ENCODE assay signal across 8 cellular contexts in genomic region chr16:74296120-74296464, GRCh38. TPM values are rescaled to one million over a fixed set of nuclear protein-coding genes. Genes with fewer than 3 reads are reported as not detected.
A peak's percentile ranks its signal among the peaks of the same experiment; 100 is the strongest.
DNase-seq lines count a peak whose midpoint lies in the region; ATAC-seq and TF ChIP-seq lines count a peak whose summit lies in the region.

No MANE protein-coding gene starts in this region.

- H3K4me1 Mint-ChIP-seq in activated naive CD8-positive, alpha-beta T cell treated with anti-CD3 and anti-CD28 coated beads, Interleukin-2, amount 10 ng/mL, durations not matched to agents 7 days and 5 days = peaks cover 23% of the 10 kb centered on the region

- DNase-seq in BJ (ENCODE audit: low read depth) (no peak), kidney epithelial cell (ENCODE audit: low read depth) (no peak), NCI-H748 treated with DMSO at 0.1 percent for 48 hours (lab: John Stamatoyannopoulos, UW) (no peak), NCI-H187 (lab: John Stamatoyannopoulos, UW) (no peak)
- no peak for DNase-seq in activated naive CD8-positive, alpha-beta T cell treated with anti-CD3 and anti-CD28 coated beads, Interleukin-2, amount 10 ng/mL, durations not matched to agents 7 days and 5 days

- POLR2A ChIA-PET in BJ (lab: Charles Lee) = no interaction called here
- POLR2A ChIA-PET in activated naive CD8-positive, alpha-beta T cell treated with anti-CD3 and anti-CD28 coated beads, Interleukin-2, amount 10 ng/mL, durations not matched to agents 7 days and 5 days (lab: Charles Lee) = interaction anchor here (0.6 to 1.9 kb wide), 2 partner anchors 9 to 257 kb away, joined by 3 to 10 read pairs; no protein-coding TSS in a partner anchor

- H3K27ac ChIP-seq in thymus (ENCODE audit: low read depth) = peak overlapping the region; percentile 86

- peak overlapping the region; percentile 94 for H3K4me3 Mint-ChIP-seq in activated naive CD8-positive, alpha-beta T cell treated with anti-CD3 and anti-CD28 coated beads, Interleukin-2, amount 10 ng/mL, durations not matched to agents 7 days and 5 days

- H3K27me3 Mint-ChIP-seq in activated naive CD8-positive, alpha-beta T cell treated with anti-CD3 and anti-CD28 coated beads, Interleukin-2, amount 10 ng/mL, durations not matched to agents 7 days and 5 days = no peaks in the 10 kb centered on the region

- H3K4me3 ChIP-seq in BJ (ENCODE audit: low read depth, low read length) (peak overlapping the region; percentile 57), kidney epithelial cell (ENCODE audit: low read depth, low read length) (peak overlapping the region; percentile 88), thymus (ENCODE audit: low read length) (peak overlapping the region; percentile 78)

- H3K9me3 ChIP-seq in thymus (ENCODE audit: control insufficient read depth) = no peaks in the 10 kb centered on the region

- WGBS in thymus = under 1% methylated on average over 10 of the region's 10 CpGs

- TF ChIP-seq CTCF in BJ (IDR thresholded peaks at IDR 0.05; ENCODE audit: insufficient read depth, low read depth, low read length) (no peak), kidney epithelial cell (IDR thresholded peaks at IDR 0.05; ENCODE audit: insufficient read depth, low read length, poor library complexity, severe bottlenecking) (no peak)

- no peaks in the 10 kb centered on the region for H3K27me3 ChIP-seq in BJ (ENCODE audit: control insufficient read depth, insufficient read depth, low read length)
- no peaks in the 10 kb centered on the region for H3K27me3 ChIP-seq in kidney epithelial cell (ENCODE audit: control insufficient read depth, insufficient read depth, low read length)
- H3K27me3 ChIP-seq in thymus (ENCODE audit: control insufficient read depth, insufficient read depth) = no peaks in the 10 kb centered on the region

- CTCF ChIA-PET in BJ (lab: Yijun Ruan, JAX) = no interaction called here

- no peaks in the 10 kb centered on the region for H3K9me3 Mint-ChIP-seq in activated naive CD8-positive, alpha-beta T cell treated with anti-CD3 and anti-CD28 coated beads, Interleukin-2, amount 10 ng/mL, durations not matched to agents 7 days and 5 days

- peaks cover 2% of the 10 kb centered on the region for H3K36me3 ChIP-seq in BJ (ENCODE audit: control insufficient read depth, insufficient read depth, low read length)
- no peaks in the 10 kb centered on the region for H3K36me3 ChIP-seq in kidney epithelial cell (ENCODE audit: control insufficient read depth, insufficient read depth, low read length)
- H3K36me3 ChIP-seq in thymus (ENCODE audit: control insufficient read depth, insufficient read depth) = peaks cover 10% of the 10 kb centered on the region

- H3K36me3 Mint-ChIP-seq in activated naive CD8-positive, alpha-beta T cell treated with anti-CD3 and anti-CD28 coated beads, Interleukin-2, amount 10 ng/mL, durations not matched to agents 7 days and 5 days = peaks cover 17% of the 10 kb centered on the region

- peak; percentile 10 for ATAC-seq in GM19372 (IDR thresholded peaks at IDR 0.05; ENCODE audit: low read depth, unreplicated experiment)
- ATAC-seq in HG03571 (IDR thresholded peaks at IDR 0.05; ENCODE audit: unreplicated experiment) = peak; percentile 20
- no peak for ATAC-seq in activated naive CD8-positive, alpha-beta T cell treated with anti-CD3 and anti-CD28 coated beads, Interleukin-2, amount 10 ng/mL, durations not matched to agents 7 days and 5 days (ENCODE audit: low read depth)

- peak overlapping the region; percentile 100 for H3K27ac Mint-ChIP-seq in activated naive CD8-positive, alpha-beta T cell treated with anti-CD3 and anti-CD28 coated beads, Interleukin-2, amount 10 ng/mL, durations not matched to agents 7 days and 5 days

- H3K4me1 ChIP-seq in thymus (ENCODE audit: control insufficient read depth, insufficient read depth, low read length) = peaks cover 16% of the 10 kb centered on the region

RNA-seq across cellular contexts. Expression of gene PSMD7, which starts 0.5 kb away (rescaled TPM):
- polyA plus RNA-seq in BJ (2011; rRNA removed) = 86.0 and 112 TPM in 2 replicates
- 29.5 and 35.8 TPM in 2 replicates for polyA minus RNA-seq in BJ (2011; rRNA and poly(A)+ RNA removed)
- 10 to 100 TPM; 79.9 to 82.3 TPM for total RNA-seq in activated naive CD8-positive, alpha-beta T cell treated with anti-CD3 and anti-CD28 coated beads, Interleukin-2, amount 10 ng/mL, durations not matched to agents 7 days and 5 days
- total RNA-seq in kidney epithelial cell = 79.6 and 87.9 TPM in 2 replicates
- polyA plus RNA-seq in thymus = 64.5 TPM
